9 cellular contexts compared by ENCODE assay signal in the genomic region with DNA sequence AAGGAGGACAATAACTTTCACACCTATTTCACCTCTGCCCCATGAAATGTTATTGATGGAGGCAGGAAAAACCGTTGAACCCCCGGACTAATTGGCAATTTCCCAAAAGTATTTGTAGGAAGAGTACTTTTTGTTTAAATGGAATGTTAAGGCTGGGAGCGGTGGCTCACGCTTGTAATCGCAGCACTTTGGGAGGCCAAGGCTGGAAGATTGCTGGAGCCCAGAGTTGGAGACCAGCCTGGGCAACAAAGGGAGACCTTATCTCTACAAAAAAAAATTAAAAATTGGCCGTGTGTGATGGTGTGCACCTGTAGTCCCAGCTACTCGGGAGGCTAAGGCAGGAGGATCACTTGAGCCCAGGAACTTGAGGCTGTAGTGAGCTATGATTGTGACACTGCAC. TPM values are rescaled to one million over a fixed set of nuclear protein-coding genes. Genes with fewer than 3 reads are reported as not detected.
A peak's percentile ranks its signal among the peaks of the same experiment; 100 is the strongest.
DNase-seq lines count a peak whose midpoint lies in the region; ATAC-seq and TF ChIP-seq lines count a peak whose summit lies in the region.
"Had no signal": no experiment of that assay in that cellular context is flagged by ENCODE, and none has a peak within 500 bp of the region (broad histone marks: within the 10 kb centered on the region; RNA-seq: fewer than 3 reads in every experiment).

No MANE protein-coding gene starts in this region.

- no peaks in the 10 kb centered on the region for H3K9me2 ChIP-seq in OCI-LY1 (ENCODE audit: low read depth, low read length)

- no peaks in the 10 kb centered on the region for H3F3A ChIP-seq in OCI-LY1 (ENCODE audit: insufficient read depth, low read length)

- H3K4me2 ChIP-seq in OCI-LY1 (ENCODE audit: low read length), result peak overlapping the region; percentile 72
- H3K4me2 ChIP-seq in osteoblast (ENCODE audit: insufficient read depth, low read length), result peak overlapping the region; percentile 82

- H3K9me3 ChIP-seq in AG04450 (ENCODE audit: control insufficient read depth, insufficient read depth, low read length) (peaks cover 5% of the 10 kb centered on the region), OCI-LY1 (ENCODE audit: low read length) (0 out of 2 replicates have a peak, but pooled peaks cover 3% of the 10 kb centered on the region), duodenal mucosa (ENCODE audit: control insufficient read depth in 1 of 2, low read length in 2 of 2) (no peaks in the 10 kb centered on the region), osteoblast (ENCODE audit: low read depth, low read length) (no peaks in the 10 kb centered on the region)

- no peaks in the 10 kb centered on the region for H3K36me3 ChIP-seq in OCI-LY1 (ENCODE audit: insufficient read depth, low read length)
- H3K36me3 ChIP-seq in duodenal mucosa (ENCODE audit: control insufficient read depth in 1 of 2, insufficient read depth in 2 of 2, low read length in 2 of 2), result no peaks in the 10 kb centered on the region
- no peaks in the 10 kb centered on the region for H3K36me3 ChIP-seq in osteoblast (ENCODE audit: insufficient read depth, low read length)

- no peaks in the 10 kb centered on the region for H4K20me1 ChIP-seq in OCI-LY1 (ENCODE audit: insufficient read depth, low read length)
- no peaks in the 10 kb centered on the region for H4K20me1 ChIP-seq in osteoblast (ENCODE audit: insufficient read depth, low read length)

- H3K27me3 ChIP-seq in AG04450 (ENCODE audit: control insufficient read depth, insufficient read depth, low read length), result no peaks in the 10 kb centered on the region
- no peaks in the 10 kb centered on the region for H3K27me3 ChIP-seq in OCI-LY1 (ENCODE audit: insufficient read depth, low read length)
- H3K27me3 ChIP-seq in duodenal mucosa (ENCODE audit: control insufficient read depth in 1 of 2, insufficient read depth in 2 of 2, low read length in 2 of 2), result no peaks in the 10 kb centered on the region
- no peaks in the 10 kb centered on the region for H3K27me3 ChIP-seq in osteoblast (ENCODE audit: insufficient read depth, low read length)

- H3K4me1 ChIP-seq in OCI-LY1 (ENCODE audit: insufficient read depth, low read length, severe bottlenecking), result peaks cover 16% of the 10 kb centered on the region
- H3K4me1 ChIP-seq in duodenal mucosa (ENCODE audit: control insufficient read depth in 1 of 2, insufficient read depth in 2 of 2, low read length in 2 of 2), result peaks cover 12 to 29% of the 10 kb centered on the region in 2 donors
- H3K4me1 ChIP-seq in osteoblast (ENCODE audit: insufficient read depth, low read length), result peaks cover 28% of the 10 kb centered on the region

- TF ChIP-seq CTCF in AG04450 (IDR thresholded peaks at IDR 0.05; ENCODE audit: low read depth, low read length) (no peak), OCI-LY1 (IDR thresholded peaks at IDR 0.05; ENCODE audit: low read length) (no peak), osteoblast (IDR thresholded peaks at IDR 0.05; ENCODE audit: extremely low read depth, low read depth, low read length) (no peak)

- no peak for DNase-seq in AG04450 (ENCODE audit: low read depth, low spot score)
- DNase-seq in osteoblast (ENCODE audit: insufficient read length, low spot score, missing footprints), result no peak
- no peak for DNase-seq in HuH-7 (ENCODE audit: low spot score)
- DNase-seq in NK-92 treated with Interleukin-12 subunit alpha and Interleukin-12 subunit beta, amount 100 ng/mL, for 24 hours (lab: John Stamatoyannopoulos, UW), result no peak
- DNase-seq: NCI-H2227 treated with DMSO at 0.1 percent for 48 hours had no signal

- H3K27ac ChIP-seq in AG04450 (ENCODE audit: low read depth, low read length), result peak overlapping the region; percentile 47
- no peak overlapping the region for H3K27ac ChIP-seq in OCI-LY1 (ENCODE audit: low read depth, low read length, poor library complexity, severe bottlenecking)
- no peak overlapping the region for H3K27ac ChIP-seq in duodenal mucosa (ENCODE audit: low read depth, low read length)
- peak overlapping the region; percentile 88 for H3K27ac ChIP-seq in osteoblast (ENCODE audit: low read depth, low read length)

- no peak for ATAC-seq in GM21529 (IDR thresholded peaks at IDR 0.05; ENCODE audit: unreplicated experiment)
- no peak for ATAC-seq in GM21825 (IDR thresholded peaks at IDR 0.05; ENCODE audit: unreplicated experiment)

- peak overlapping the region; percentile 44; the same call in 1 of the 2 replicates for H3K4me3 ChIP-seq in AG04450 (ENCODE audit: low read depth, low read length)
- H3K4me3 ChIP-seq in OCI-LY1 (ENCODE audit: low read depth, low read length, poor library complexity, severe bottlenecking), result peak overlapping the region; percentile 56
- H3K4me3 ChIP-seq in duodenal mucosa (ENCODE audit: low read depth in 1 of 2, low read length in 2 of 2), result peak overlapping the region; percentile 68 to 87
- H3K4me3 ChIP-seq in osteoblast (ENCODE audit: insufficient read depth, low read length), result peak overlapping the region; percentile 70

- H3K79me2 ChIP-seq in OCI-LY1 (ENCODE audit: insufficient read depth, low read length) (no peaks in the 10 kb centered on the region), osteoblast (ENCODE audit: insufficient read depth, low read length) (no peaks in the 10 kb centered on the region)

- H3K9ac ChIP-seq in OCI-LY1 (ENCODE audit: low read length) (peak overlapping the region; percentile 58; the same call in 1 of the 2 replicates), duodenal mucosa (ENCODE audit: low read depth in 1 of 2, low read length in 2 of 2) (peak overlapping the region; percentile 46 to 74)

- POLR2A ChIA-PET in AG04450 (lab: Yijun Ruan, JAX), result no interaction called here

- CTCF ChIA-PET in AG04450 (lab: Charles Lee), result no interaction called here

- H2AFZ ChIP-seq in OCI-LY1 (ENCODE audit: low read length) (peak overlapping the region; percentile 20; the same call in 1 of the 2 replicates), osteoblast (ENCODE audit: low read length) (peak overlapping the region; percentile 97)

RNA-seq across cellular contexts. Expression of a gene that starts 26.0 kb away (rescaled TPM):
- polyA plus RNA-seq in AG04450 (2011; rRNA removed), result 37.0 and 41.3 TPM in 2 replicates
- 59.5 and 61.0 TPM in 2 replicates for polyA minus RNA-seq in AG04450 (2011; rRNA and poly(A)+ RNA removed)
- total RNA-seq in osteoblast, result 59.0 and 60.4 TPM in 2 replicates

Comparison
In these comparisons a context has a peak if more than half of its experiments do, and no peak if none do; other contexts are left out.
1. H3K27ac ChIP-seq: peak in AG04450 (single experiment) and osteoblast (single experiment); none in OCI-LY1 (single experiment) and duodenal mucosa (single experiment).
2. Peak in every context shown above with its lines, with median percentiles within 50 percentile points of each other: H3K4me3 ChIP-seq.